Comparison of ENCODE assay signal across 1 cellular context in genomic region chr12:124264089-124264795, GRCh38.
TF ChIP-seq lines count a peak whose summit lies in the region.

No MANE protein-coding gene starts in this region.

TF ChIP-seq in HepG2, 621 proteins besides CTCF, POLR2A, EP300 and RAD21 (continued from another document):
- TF ChIP-seq ZBTB34 (CRISPR knock-in tag; IDR thresholded peaks at IDR 0.05) = no peak
- TF ChIP-seq RBM22 (optimal IDR thresholded peaks at IDR 0.05; ENCODE audit: low read length) = no peak
- no peak for TF ChIP-seq HMGXB4 (CRISPR knock-in tag; IDR thresholded peaks at IDR 0.05; ENCODE audit: borderline replicate concordance in 1 of 2, low read depth in 1 of 2)
- no peak for TF ChIP-seq NONO (IDR thresholded peaks at IDR 0.05)
- no peak for TF ChIP-seq NONO (CRISPR knock-in tag; conservative IDR thresholded peaks at IDR 0.05)
- no peak for TF ChIP-seq ZSCAN20 (CRISPR knock-in tag; IDR thresholded peaks at IDR 0.05; ENCODE audit: borderline replicate concordance)
- TF ChIP-seq NFIC (IDR thresholded peaks at IDR 0.05; ENCODE audit: low read length) = no peak
- no peak for TF ChIP-seq STAT6 (CRISPR knock-in tag; IDR thresholded peaks at IDR 0.05; ENCODE audit: borderline replicate concordance)
- no peak for TF ChIP-seq DNMT1 (CRISPR knock-in tag; IDR thresholded peaks at IDR 0.05)
- TF ChIP-seq ZNF343 (CRISPR knock-in tag; IDR thresholded peaks at IDR 0.05) = no peak
- TF ChIP-seq SIN3A (IDR thresholded peaks at IDR 0.05; ENCODE audit: borderline replicate concordance, low read depth, low read length) = no peak
- no peak for TF ChIP-seq ZNF292 (CRISPR knock-in tag; IDR thresholded peaks at IDR 0.05; ENCODE audit: borderline replicate concordance, low read depth)
- no peak for TF ChIP-seq PLRG1 (conservative IDR thresholded peaks at IDR 0.05)
